10 cellular contexts compared by ENCODE assay signal in the genomic region with DNA sequence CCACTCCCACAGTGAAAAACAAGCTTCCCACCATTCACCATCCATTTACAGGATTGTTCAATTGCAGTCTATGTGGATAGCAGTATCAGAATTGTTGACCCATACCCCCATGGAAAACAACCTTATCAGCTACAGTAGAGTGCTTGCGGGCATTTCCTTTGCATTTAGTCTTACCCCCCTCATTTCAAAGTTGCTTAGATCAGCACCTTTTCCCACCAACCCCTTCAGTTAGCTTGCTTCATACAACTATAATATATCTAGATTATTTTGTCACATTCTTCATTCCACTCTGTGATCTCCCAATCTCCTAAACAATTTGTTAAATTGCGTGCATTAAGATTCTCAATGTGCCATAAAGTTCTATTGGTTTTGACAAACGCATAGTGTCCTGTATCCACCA.
"Had no signal": no experiment of that assay in that cellular context is flagged by ENCODE, and none has a peak within 500 bp of the region (broad histone marks: within the 10 kb centered on the region; RNA-seq: fewer than 3 reads in every experiment).

No MANE protein-coding gene starts in this region.

- H3K4me2 ChIP-seq: KMS-11 had no signal

- H3K4me1 ChIP-seq: HAP-1 had no signal

- ATAC-seq: HCT116 had no signal

- H3K9me3 ChIP-seq: HAP-1 had no signal

- H2AFZ ChIP-seq: GM23248 had no signal

- H3K36me3 ChIP-seq: HAP-1 had no signal

- H3K27ac ChIP-seq: GM23248, HL-60, KMS-11 had no signal

- H3K4me3 ChIP-seq: GM23248, HAP-1 had no signal

- H3K9ac ChIP-seq: GM23248, KMS-11 had no signal

- DNase-seq: GM23248, GOT3, H7, HFFc6, Karpas-422, KBM-7 had no signal
